ENCODE assay signal across 8 cellular contexts in the genomic region with DNA sequence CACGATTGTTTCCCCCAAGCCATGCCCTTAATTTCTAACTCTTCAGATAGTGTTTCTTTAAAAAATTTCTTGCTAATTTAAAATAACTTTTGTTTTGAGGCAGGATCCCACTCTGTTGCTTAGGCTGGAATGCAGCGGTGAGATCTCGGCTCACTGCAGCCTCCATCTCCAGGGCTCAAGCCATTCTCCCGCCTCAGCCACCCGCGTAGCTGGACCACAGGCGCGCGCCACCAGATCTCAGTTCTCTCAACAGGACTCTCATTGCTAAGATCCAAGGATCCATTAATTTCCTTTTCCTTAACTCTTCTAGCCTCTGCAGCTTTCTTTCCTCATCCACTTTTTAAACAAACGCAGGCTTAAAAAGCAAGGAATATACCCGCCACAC. TPM values are rescaled to one million over a fixed set of nuclear protein-coding genes. Genes with fewer than 3 reads are reported as not detected.
DNase-seq lines count a peak whose midpoint lies in the region; ATAC-seq and TF ChIP-seq lines count a peak whose summit lies in the region.

No MANE protein-coding gene starts in this region.

- intact Hi-C loops in uterus (cut with DNase I; ENCODE audit: low total_unique reads): no loop called here

- 0% methylated on average over 11 of the region's 11 CpGs for WGBS in lung, 2 donors

- H3K9me3 ChIP-seq in BLaER1: no peaks in the 10 kb centered on the region
- no peaks in the 10 kb centered on the region for H3K9me3 ChIP-seq in lung (ENCODE audit: control insufficient read depth in 2 of 2, insufficient read depth in 1 of 2, low read length in 1 of 2)
- no peaks in the 10 kb centered on the region for H3K9me3 ChIP-seq in uterus

- H3K9ac ChIP-seq in BLaER1: peak overlapping the region; percentile 99

- H3K27me3 ChIP-seq in BLaER1 (no peaks in the 10 kb centered on the region), lung (ENCODE audit: control insufficient read depth, insufficient read depth) (no peaks in the 10 kb centered on the region), uterus (no peaks in the 10 kb centered on the region)

- TF ChIP-seq CTCF in lung (IDR thresholded peaks at IDR 0.05; ENCODE audit: control extremely low read depth, extremely low read depth) (no peak), uterus (IDR thresholded peaks at IDR 0.05) (no peak)

- DNase-seq in brain pericyte (ENCODE audit: low read depth, low spot score) (peak; percentile 5), lung (ENCODE audit: low spot score) (no peak), uterus (no peak), ACHN (no peak)
- DNase-seq in activated CD4-positive, alpha-beta T cell treated with anti-CD3 and anti-CD28 coated beads, Interleukin-2, amount 50 U/mL, for 48 hours: no peak

- ATAC-seq in GM21381 (IDR thresholded peaks at IDR 0.05; ENCODE audit: unreplicated experiment): peak; percentile 47
- peak; percentile 42 for ATAC-seq in HG03571 (IDR thresholded peaks at IDR 0.05; ENCODE audit: unreplicated experiment)
- peak; percentile 24 for ATAC-seq in lung (ENCODE audit: insufficient read depth, low FRiP score)

- H3K4me1 ChIP-seq in BLaER1 (peaks cover 35% of the 10 kb centered on the region), lung (ENCODE audit: control insufficient read depth in 2 of 2, insufficient read depth in 2 of 2, low read length in 2 of 2) (peaks cover 8 to 12% of the 10 kb centered on the region in 2 donors), uterus (peaks cover 8 to 10% of the 10 kb centered on the region in 2 donors)

- in situ Hi-C loops in ACHN (cut with HindIII; ENCODE audit: low pct_ligation_motif_present, low pct_unique_long_range_greater_than_20kb, low sequenced_read_pairs): no loop called here

- H3K4me2 ChIP-seq in BLaER1: peak overlapping the region; percentile 65

- H3K27ac ChIP-seq in BLaER1 (peak overlapping the region; percentile 98), lung (ENCODE audit: low read depth in 1 of 2, low read length in 1 of 2) (no peak overlapping the region), uterus (peak overlapping the region; percentile 80 to 94)

- no peak for TF ChIP-seq POLR2A in uterus (IDR thresholded peaks at IDR 0.05)

- H4K20me1 ChIP-seq in BLaER1: peaks cover 44% of the 10 kb centered on the region

- H3K36me3 ChIP-seq in BLaER1 (peaks cover 22% of the 10 kb centered on the region), lung (ENCODE audit: control insufficient read depth in 2 of 2, insufficient read depth in 2 of 2, low read length in 2 of 2) (no peaks in the 10 kb centered on the region), uterus (no peaks in the 10 kb centered on the region)

- H3K4me3 ChIP-seq in BLaER1: peak overlapping the region; percentile 87
- H3K4me3 ChIP-seq in lung: peak overlapping the region; percentile 96
- peak overlapping the region; percentile 87 to 93 for H3K4me3 ChIP-seq in uterus

RNA-seq across cellular contexts. Expression of gene MED17, which starts 0.3 kb away (rescaled TPM):
- 10 to 100 TPM; 27.8 to 56.8 TPM for total RNA-seq in lung
- polyA plus RNA-seq in lung: 10 to 100 TPM in 1 of 2 donors, 1 to 10 TPM in 1; 9.2 to 13.0 TPM
- 10 to 100 TPM; 35.1 to 64.8 (median 56.4) TPM for total RNA-seq in uterus

RNA-seq across cellular contexts. Expression of gene C11orf54, which starts 42.3 kb away (rescaled TPM):
- total RNA-seq in lung (10 to 100 TPM; 20.4 to 66.1 TPM), uterus (10 to 100 TPM; 13.3 to 57.2 (median 32.1) TPM)
- 10 to 100 TPM; 20.8 to 23.3 TPM for polyA plus RNA-seq in lung

RNA-seq across cellular contexts. Expression of gene TAF1D, which starts 42.5 kb away (rescaled TPM):
- 100 to 1,000 TPM in 1 of 2 donors, 10 to 100 TPM in 1; 70.6 to 315 TPM for total RNA-seq in lung
- polyA plus RNA-seq in lung: 100 to 1,000 TPM in 1 of 2 donors, 10 to 100 TPM in 1; 58.1 to 226 TPM
- 100 to 1,000 TPM in 3 of 4 donors, 10 to 100 TPM in 1; 46.1 to 431 (median 191) TPM for total RNA-seq in uterus

Comparison
In these comparisons a context has a peak if more than half of its experiments do, and no peak if none do; other contexts are left out.
1. H3K27ac ChIP-seq: peak in BLaER1 (single experiment) and uterus (2 of 2); none in lung (0 of 2).
2. Peak in every context shown above with its lines, with median percentiles within 50 percentile points of each other: H3K4me3 ChIP-seq and ATAC-seq.